Comparison of ENCODE assay signal across 1 cellular context in the genomic region with DNA sequence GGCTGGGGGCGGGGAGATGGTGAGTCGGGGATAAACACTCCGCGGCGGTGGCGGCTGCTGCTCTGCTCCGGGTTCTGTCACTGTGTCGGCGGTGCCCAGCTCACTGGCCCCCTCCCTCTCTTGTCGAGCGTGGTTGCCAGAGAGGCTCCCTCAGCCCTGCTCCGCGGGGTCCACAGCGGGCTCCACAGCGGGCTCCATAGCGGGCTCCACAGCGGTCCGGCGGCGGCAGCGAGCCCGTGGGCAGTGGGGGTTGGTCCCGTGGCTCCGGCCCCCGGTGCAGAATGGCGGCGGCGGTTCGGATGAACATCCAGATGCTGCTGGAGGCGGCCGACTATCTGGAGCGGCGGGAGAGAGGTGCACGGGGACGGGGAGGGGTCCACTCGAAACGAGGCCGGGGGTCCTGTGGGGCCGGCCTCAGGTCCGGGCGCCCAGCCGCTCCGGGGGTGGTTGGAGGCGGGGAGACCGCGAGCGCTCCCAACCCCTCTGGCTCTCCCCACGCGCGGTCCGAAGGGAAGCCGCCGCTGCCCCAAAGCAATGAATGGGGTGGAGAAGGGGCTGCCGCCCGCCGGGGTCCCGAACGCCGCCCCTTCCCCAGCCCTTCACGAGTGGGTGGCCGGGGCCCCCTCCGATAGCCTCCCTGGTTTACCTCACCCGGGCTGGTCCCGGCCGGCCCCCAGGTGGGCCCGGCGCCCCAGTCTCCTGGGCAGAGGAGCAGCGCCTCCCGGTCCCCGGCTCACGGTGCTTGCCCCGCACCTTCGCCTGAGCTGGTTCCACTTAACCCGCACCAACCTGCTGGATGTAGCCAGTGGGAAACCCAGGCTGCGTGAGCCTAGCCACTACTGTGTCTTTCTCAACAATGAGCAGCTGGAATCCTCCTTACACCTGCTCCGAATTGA.
TF ChIP-seq lines count a peak whose summit lies in the region.

A gene with protein sequence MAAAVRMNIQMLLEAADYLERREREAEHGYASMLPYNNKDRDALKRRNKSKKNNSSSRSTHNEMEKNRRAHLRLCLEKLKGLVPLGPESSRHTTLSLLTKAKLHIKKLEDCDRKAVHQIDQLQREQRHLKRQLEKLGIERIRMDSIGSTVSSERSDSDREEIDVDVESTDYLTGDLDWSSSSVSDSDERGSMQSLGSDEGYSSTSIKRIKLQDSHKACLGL (plus strand): TSS at position 60 of the 896 bp plus-strand sequence. CDS start 222 bp downstream, at position 282.

TF ChIP-seq in HEK293, 187 proteins besides CTCF, POLR2A, EP300 and RAD21 (continued from another document and continues in another):
- TF ChIP-seq, protein P1, sequence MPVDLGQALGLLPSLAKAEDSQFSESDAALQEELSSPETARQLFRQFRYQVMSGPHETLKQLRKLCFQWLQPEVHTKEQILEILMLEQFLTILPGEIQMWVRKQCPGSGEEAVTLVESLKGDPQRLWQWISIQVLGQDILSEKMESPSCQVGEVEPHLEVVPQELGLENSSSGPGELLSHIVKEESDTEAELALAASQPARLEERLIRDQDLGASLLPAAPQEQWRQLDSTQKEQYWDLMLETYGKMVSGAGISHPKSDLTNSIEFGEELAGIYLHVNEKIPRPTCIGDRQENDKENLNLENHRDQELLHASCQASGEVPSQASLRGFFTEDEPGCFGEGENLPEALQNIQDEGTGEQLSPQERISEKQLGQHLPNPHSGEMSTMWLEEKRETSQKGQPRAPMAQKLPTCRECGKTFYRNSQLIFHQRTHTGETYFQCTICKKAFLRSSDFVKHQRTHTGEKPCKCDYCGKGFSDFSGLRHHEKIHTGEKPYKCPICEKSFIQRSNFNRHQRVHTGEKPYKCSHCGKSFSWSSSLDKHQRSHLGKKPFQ (tag by site-specific recombination; IDR thresholded peaks at IDR 0.05): no peak
- TF ChIP-seq GLIS1 (tag by site-specific recombination; IDR thresholded peaks at IDR 0.05) (peak; percentile 43; the same call in 1 of the 2 replicates), SP3 (tag by site-specific recombination; IDR thresholded peaks at IDR 0.05) (peak; percentile 9; the same call in 1 of the 2 replicates), SP2 (tag by site-specific recombination; IDR thresholded peaks at IDR 0.05) (no peak), ZNF223 (tag by site-specific recombination; IDR thresholded peaks at IDR 0.05) (no peak), ZNF341 (tag by site-specific recombination; IDR thresholded peaks at IDR 0.05; ENCODE audit: low read depth) (peak; percentile 77), ZBTB20 (tag by site-specific recombination; IDR thresholded peaks at IDR 0.05) (peak; percentile 30; the same call in 1 of the 2 replicates), ZIC2 (tag by site-specific recombination; IDR thresholded peaks at IDR 0.05) (peak; percentile 77), ZFHX2 (tag by site-specific recombination; conservative IDR thresholded peaks at IDR 0.05) (0 out of 2 replicates have a peak, but pooled peaks have one; percentile 53), ZNF239 (tag by site-specific recombination; IDR thresholded peaks at IDR 0.05) (no peak), ZNF600 (tag by site-specific recombination; IDR thresholded peaks at IDR 0.05) (peak; percentile 78), EGR2 (tag by site-specific recombination; IDR thresholded peaks at IDR 0.05; ENCODE audit: low read depth) (peak; percentile 43; the same call in 1 of the 2 replicates), GLIS2 (tag by site-specific recombination; IDR thresholded peaks at IDR 0.05) (peak; percentile 86), ZFP69B (tag by site-specific recombination; IDR thresholded peaks at IDR 0.05) (peak; percentile 58), KLF16 (tag by site-specific recombination; IDR thresholded peaks at IDR 0.05) (peak; percentile 94), ZNF138 (tag by site-specific recombination; IDR thresholded peaks at IDR 0.05; ENCODE audit: borderline replicate concordance) (no peak), ZNF112 (tag by site-specific recombination; IDR thresholded peaks at IDR 0.05) (no peak), ZNF121 (tag by site-specific recombination; IDR thresholded peaks at IDR 0.05) (no peak), ZNF623 (tag by site-specific recombination; IDR thresholded peaks at IDR 0.05) (no peak), YY1 (tag by site-specific recombination; IDR thresholded peaks at IDR 0.05) (peak; percentile 51; the same call in 1 of the 2 replicates), ZBTB1 (tag by site-specific recombination; IDR thresholded peaks at IDR 0.05) (no peak), YY2 (tag by site-specific recombination; IDR thresholded peaks at IDR 0.05) (0 out of 2 replicates have a peak, but pooled peaks have one; percentile 37), RBAK (tag by site-specific recombination; IDR thresholded peaks at IDR 0.05) (no peak)
- TF ChIP-seq, protein P2, sequence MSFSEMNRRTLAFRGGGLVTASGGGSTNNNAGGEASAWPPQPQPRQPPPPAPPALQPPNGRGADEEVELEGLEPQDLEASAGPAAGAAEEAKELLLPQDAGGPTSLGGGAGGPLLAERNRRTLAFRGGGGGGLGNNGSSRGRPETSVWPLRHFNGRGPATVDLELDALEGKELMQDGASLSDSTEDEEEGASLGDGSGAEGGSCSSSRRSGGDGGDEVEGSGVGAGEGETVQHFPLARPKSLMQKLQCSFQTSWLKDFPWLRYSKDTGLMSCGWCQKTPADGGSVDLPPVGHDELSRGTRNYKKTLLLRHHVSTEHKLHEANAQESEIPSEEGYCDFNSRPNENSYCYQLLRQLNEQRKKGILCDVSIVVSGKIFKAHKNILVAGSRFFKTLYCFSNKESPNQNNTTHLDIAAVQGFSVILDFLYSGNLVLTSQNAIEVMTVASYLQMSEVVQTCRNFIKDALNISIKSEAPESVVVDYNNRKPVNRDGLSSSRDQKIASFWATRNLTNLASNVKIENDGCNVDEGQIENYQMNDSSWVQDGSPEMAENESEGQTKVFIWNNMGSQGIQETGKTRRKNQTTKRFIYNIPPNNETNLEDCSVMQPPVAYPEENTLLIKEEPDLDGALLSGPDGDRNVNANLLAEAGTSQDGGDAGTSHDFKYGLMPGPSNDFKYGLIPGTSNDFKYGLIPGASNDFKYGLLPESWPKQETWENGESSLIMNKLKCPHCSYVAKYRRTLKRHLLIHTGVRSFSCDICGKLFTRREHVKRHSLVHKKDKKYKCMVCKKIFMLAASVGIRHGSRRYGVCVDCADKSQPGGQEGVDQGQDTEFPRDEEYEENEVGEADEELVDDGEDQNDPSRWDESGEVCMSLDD (tag by site-specific recombination; IDR thresholded peaks at IDR 0.05): no peak
- TF ChIP-seq, protein P3, sequence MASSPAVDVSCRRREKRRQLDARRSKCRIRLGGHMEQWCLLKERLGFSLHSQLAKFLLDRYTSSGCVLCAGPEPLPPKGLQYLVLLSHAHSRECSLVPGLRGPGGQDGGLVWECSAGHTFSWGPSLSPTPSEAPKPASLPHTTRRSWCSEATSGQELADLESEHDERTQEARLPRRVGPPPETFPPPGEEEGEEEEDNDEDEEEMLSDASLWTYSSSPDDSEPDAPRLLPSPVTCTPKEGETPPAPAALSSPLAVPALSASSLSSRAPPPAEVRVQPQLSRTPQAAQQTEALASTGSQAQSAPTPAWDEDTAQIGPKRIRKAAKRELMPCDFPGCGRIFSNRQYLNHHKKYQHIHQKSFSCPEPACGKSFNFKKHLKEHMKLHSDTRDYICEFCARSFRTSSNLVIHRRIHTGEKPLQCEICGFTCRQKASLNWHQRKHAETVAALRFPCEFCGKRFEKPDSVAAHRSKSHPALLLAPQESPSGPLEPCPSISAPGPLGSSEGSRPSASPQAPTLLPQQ (tag by site-specific recombination; IDR thresholded peaks at IDR 0.05): 0 out of 2 replicates have a peak, but pooled peaks have one; percentile 20
- TF ChIP-seq, protein P4, sequence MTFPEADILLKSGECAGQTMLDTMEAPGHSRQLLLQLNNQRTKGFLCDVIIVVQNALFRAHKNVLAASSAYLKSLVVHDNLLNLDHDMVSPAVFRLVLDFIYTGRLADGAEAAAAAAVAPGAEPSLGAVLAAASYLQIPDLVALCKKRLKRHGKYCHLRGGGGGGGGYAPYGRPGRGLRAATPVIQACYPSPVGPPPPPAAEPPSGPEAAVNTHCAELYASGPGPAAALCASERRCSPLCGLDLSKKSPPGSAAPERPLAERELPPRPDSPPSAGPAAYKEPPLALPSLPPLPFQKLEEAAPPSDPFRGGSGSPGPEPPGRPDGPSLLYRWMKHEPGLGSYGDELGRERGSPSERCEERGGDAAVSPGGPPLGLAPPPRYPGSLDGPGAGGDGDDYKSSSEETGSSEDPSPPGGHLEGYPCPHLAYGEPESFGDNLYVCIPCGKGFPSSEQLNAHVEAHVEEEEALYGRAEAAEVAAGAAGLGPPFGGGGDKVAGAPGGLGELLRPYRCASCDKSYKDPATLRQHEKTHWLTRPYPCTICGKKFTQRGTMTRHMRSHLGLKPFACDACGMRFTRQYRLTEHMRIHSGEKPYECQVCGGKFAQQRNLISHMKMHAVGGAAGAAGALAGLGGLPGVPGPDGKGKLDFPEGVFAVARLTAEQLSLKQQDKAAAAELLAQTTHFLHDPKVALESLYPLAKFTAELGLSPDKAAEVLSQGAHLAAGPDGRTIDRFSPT (tag by site-specific recombination; IDR thresholded peaks at IDR 0.05): no peak
- TF ChIP-seq, protein P5, sequence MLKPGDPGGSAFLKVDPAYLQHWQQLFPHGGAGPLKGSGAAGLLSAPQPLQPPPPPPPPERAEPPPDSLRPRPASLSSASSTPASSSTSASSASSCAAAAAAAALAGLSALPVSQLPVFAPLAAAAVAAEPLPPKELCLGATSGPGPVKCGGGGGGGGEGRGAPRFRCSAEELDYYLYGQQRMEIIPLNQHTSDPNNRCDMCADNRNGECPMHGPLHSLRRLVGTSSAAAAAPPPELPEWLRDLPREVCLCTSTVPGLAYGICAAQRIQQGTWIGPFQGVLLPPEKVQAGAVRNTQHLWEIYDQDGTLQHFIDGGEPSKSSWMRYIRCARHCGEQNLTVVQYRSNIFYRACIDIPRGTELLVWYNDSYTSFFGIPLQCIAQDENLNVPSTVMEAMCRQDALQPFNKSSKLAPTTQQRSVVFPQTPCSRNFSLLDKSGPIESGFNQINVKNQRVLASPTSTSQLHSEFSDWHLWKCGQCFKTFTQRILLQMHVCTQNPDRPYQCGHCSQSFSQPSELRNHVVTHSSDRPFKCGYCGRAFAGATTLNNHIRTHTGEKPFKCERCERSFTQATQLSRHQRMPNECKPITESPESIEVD (tag by site-specific recombination; IDR thresholded peaks at IDR 0.05): no peak
- TF ChIP-seq, protein P6, sequence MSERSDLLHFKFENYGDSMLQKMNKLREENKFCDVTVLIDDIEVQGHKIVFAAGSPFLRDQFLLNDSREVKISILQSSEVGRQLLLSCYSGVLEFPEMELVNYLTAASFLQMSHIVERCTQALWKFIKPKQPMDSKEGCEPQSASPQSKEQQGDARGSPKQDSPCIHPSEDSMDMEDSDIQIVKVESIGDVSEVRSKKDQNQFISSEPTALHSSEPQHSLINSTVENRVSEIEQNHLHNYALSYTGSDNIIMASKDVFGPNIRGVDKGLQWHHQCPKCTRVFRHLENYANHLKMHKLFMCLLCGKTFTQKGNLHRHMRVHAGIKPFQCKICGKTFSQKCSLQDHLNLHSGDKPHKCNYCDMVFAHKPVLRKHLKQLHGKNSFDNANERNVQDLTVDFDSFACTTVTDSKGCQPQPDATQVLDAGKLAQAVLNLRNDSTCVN (tag by site-specific recombination; optimal IDR thresholded peaks at IDR 0.05): peak; percentile 36
- TF ChIP-seq, protein P7, sequence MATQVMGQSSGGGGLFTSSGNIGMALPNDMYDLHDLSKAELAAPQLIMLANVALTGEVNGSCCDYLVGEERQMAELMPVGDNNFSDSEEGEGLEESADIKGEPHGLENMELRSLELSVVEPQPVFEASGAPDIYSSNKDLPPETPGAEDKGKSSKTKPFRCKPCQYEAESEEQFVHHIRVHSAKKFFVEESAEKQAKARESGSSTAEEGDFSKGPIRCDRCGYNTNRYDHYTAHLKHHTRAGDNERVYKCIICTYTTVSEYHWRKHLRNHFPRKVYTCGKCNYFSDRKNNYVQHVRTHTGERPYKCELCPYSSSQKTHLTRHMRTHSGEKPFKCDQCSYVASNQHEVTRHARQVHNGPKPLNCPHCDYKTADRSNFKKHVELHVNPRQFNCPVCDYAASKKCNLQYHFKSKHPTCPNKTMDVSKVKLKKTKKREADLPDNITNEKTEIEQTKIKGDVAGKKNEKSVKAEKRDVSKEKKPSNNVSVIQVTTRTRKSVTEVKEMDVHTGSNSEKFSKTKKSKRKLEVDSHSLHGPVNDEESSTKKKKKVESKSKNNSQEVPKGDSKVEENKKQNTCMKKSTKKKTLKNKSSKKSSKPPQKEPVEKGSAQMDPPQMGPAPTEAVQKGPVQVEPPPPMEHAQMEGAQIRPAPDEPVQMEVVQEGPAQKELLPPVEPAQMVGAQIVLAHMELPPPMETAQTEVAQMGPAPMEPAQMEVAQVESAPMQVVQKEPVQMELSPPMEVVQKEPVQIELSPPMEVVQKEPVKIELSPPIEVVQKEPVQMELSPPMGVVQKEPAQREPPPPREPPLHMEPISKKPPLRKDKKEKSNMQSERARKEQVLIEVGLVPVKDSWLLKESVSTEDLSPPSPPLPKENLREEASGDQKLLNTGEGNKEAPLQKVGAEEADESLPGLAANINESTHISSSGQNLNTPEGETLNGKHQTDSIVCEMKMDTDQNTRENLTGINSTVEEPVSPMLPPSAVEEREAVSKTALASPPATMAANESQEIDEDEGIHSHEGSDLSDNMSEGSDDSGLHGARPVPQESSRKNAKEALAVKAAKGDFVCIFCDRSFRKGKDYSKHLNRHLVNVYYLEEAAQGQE (tag by site-specific recombination; IDR thresholded peaks at IDR 0.05): no peak
- TF ChIP-seq, protein P8, sequence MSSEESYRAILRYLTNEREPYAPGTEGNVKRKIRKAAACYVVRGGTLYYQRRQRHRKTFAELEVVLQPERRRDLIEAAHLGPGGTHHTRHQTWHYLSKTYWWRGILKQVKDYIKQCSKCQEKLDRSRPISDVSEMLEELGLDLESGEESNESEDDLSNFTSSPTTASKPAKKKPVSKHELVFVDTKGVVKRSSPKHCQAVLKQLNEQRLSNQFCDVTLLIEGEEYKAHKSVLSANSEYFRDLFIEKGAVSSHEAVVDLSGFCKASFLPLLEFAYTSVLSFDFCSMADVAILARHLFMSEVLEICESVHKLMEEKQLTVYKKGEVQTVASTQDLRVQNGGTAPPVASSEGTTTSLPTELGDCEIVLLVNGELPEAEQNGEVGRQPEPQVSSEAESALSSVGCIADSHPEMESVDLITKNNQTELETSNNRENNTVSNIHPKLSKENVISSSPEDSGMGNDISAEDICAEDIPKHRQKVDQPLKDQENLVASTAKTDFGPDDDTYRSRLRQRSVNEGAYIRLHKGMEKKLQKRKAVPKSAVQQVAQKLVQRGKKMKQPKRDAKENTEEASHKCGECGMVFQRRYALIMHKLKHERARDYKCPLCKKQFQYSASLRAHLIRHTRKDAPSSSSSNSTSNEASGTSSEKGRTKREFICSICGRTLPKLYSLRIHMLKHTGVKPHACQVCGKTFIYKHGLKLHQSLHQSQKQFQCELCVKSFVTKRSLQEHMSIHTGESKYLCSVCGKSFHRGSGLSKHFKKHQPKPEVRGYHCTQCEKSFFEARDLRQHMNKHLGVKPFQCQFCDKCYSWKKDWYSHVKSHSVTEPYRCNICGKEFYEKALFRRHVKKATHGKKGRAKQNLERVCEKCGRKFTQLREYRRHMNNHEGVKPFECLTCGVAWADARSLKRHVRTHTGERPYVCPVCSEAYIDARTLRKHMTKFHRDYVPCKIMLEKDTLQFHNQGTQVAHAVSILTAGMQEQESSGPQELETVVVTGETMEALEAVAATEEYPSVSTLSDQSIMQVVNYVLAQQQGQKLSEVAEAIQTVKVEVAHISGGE (tag by site-specific recombination; conservative IDR thresholded peaks at IDR 0.05; ENCODE audit: low read depth): peak; percentile 34; the same call in 1 of the 2 replicates
- TF ChIP-seq, protein P9, sequence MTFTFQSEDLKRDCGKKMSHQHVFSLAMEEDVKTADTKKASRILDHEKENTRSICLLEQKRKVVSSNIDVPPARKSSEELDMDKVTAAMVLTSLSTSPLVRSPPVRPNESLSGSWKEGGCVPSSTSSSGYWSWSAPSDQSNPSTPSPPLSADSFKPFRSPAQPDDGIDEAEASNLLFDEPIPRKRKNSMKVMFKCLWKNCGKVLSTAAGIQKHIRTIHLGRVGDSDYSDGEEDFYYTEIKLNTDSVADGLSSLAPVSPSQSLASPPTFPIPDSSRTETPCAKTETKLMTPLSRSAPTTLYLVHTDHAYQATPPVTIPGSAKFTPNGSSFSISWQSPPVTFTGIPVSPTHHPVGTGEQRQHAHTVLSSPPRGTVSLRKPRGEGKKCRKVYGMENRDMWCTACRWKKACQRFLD (tag by site-specific recombination; IDR thresholded peaks at IDR 0.05): no peak
